23 cellular contexts compared by ENCODE assay signal in the genomic region with DNA sequence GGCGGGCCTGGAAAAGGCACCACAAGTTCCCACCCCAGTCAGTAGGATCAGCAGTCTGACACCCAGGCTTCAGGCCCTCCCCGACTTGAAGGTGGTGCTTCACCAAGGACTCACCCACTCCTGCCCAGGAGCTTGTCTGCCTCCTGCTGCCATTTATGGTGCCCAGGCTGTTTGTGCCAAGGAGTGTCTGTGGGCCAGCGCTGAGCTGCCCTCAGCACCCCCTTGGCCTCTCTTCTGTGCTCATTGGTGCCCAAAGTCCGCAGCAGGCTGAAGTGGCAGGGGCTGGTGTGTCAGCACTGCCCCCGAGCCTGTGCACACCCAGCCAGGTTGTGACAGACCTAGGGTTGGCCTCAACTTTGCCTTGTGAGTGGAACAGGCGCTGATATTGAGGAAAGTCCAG.
"Had no signal": no experiment of that assay in that cellular context is flagged by ENCODE, and none has a peak within 500 bp of the region (broad histone marks: within the 10 kb centered on the region; RNA-seq: fewer than 3 reads in every experiment).

No MANE protein-coding gene starts in this region.

- H3K27ac ChIP-seq: dorsolateral prefrontal cortex, gastrocnemius medialis, neural progenitor cell, prostate gland, right lobe of liver, tibial artery had no signal

- H3K9me3 ChIP-seq: gastrocnemius medialis, prostate gland, right lobe of liver, tibial artery had no signal

- H3K4me3 ChIP-seq: dorsolateral prefrontal cortex, gastrocnemius medialis, neural progenitor cell, prostate gland, right lobe of liver, smooth muscle cell, tibial artery had no signal

- H3K36me3 ChIP-seq: gastrocnemius medialis, neural progenitor cell, prostate gland, right lobe of liver had no signal

- H3K27me3 ChIP-seq: dorsolateral prefrontal cortex, gastrocnemius medialis, neural progenitor cell, right lobe of liver, tibial artery had no signal

- FAIRE-seq: colon, islet of Langerhans had no signal

- DNase-seq: cerebellar nuclear complex; dorsolateral prefrontal cortex; effector CD4-positive, alpha-beta T cell; foreskin fibroblast; gastrocnemius medialis; head of caudate nucleus; hippocampal formation; mesenchymal stem cell; naive thymus-derived CD4-positive, alpha-beta T cell; nucleus accumbens; right lobe of liver; stimulated activated CD4-positive, alpha-beta T cell treated with anti-CD3 and anti-CD28 coated beads, Interleukin-12 subunit alpha, Interleukin-12 subunit beta, amount 100 ng/mL, for 4 hours; stimulated activated CD4-positive, alpha-beta T cell treated with anti-CD3 and anti-CD28 coated beads, Interleukin-1b, Interleukin-23, amount 100 ng/mL, for 48 hours; stimulated activated CD4-positive, alpha-beta T cell treated with anti-CD3 and anti-CD28 coated beads, Interleukin-4, amount 100 ng/mL, for 1 hour; stimulated activated CD8-positive, alpha-beta memory T cell treated with anti-CD3 and anti-CD28 coated beads, Interleukin-4, amount 100 ng/mL, for 48 hours; stimulated activated naive CD4-positive, alpha-beta T cell; stimulated activated naive CD8-positive, alpha-beta T cell treated with anti-CD3 and anti-CD28 coated beads, Interleukin-15, amount 100 ng/mL, for 72 hours; tibial artery had no signal

- H3K9ac ChIP-seq: neural progenitor cell had no signal

- ATAC-seq: gastrocnemius medialis; stimulated activated naive CD8-positive, alpha-beta T cell treated with anti-CD3 and anti-CD28 coated beads, Interleukin-15, amount 100 ng/mL, for 72 hours had no signal

- H3K4me2 ChIP-seq: neural progenitor cell, smooth muscle cell had no signal

- H2AFZ ChIP-seq: neural progenitor cell had no signal

- H3K4me1 ChIP-seq: prostate gland, right lobe of liver had no signal
